31 cellular contexts compared by ENCODE assay signal in genomic region chr12:131752457-131752856, GRCh38.
"Had no signal": no experiment of that assay in that cellular context is flagged by ENCODE, and none has a peak within 500 bp of the region (broad histone marks: within the 10 kb centered on the region; RNA-seq: fewer than 3 reads in every experiment).

No MANE protein-coding gene starts in this region.

- ATAC-seq: activated T-cell treated with anti-CD3 and anti-CD28 coated beads, Interleukin-2, amount 50 U/mL, for 4 hours; activated T-helper 17 cell treated with anti-CD3 and anti-CD28 coated beads, Interleukin-2, amount 50 U/mL, for 72 hours; effector memory CD8-positive, alpha-beta T cell; gastroesophageal sphincter; mucosa of descending colon; pancreas; psoas muscle; stimulated activated memory B cell treated with anti-CD40 and anti-IgM and Interleukin-4, amounts not matched to agents 10 μg/mL and 1 μg/mL and 100 μg/mL, for 72 hours; stimulated activated naive CD8-positive, alpha-beta T cell treated with anti-CD3 and anti-CD28 coated beads, Interleukin-15, amount 100 ng/mL, for 72 hours; upper lobe of right lung had no signal

- H3K4me3 ChIP-seq: gastroesophageal sphincter, left ventricle myocardium inferior, lung, mucosa of descending colon, pancreas, psoas muscle, sigmoid colon, thyroid gland, upper lobe of right lung had no signal

- H3K4me3 Mint-ChIP-seq: activated CD4-positive, alpha-beta memory T cell treated with anti-CD3 and anti-CD28 coated beads for 36 hours; activated CD4-positive, alpha-beta T cell treated with anti-CD3 and anti-CD28 coated beads, Interleukin-2, amount 10 ng/mL, durations not matched to agents 24 days and 14 days; activated naive CD4-positive, alpha-beta T cell treated with anti-CD3 and anti-CD28 coated beads, Interleukin-2, amount 50 U/mL, for 24 hours; activated T-cell treated with anti-CD3 and anti-CD28 coated beads, Interleukin-2, amount 50 U/mL, for 4 hours; activated T-helper 17 cell treated with anti-CD3 and anti-CD28 coated beads, Interleukin-2, amount 50 U/mL, for 72 hours; effector memory CD8-positive, alpha-beta T cell; natural killer cell treated with Interleukin-12 subunit alpha and Interleukin-12 subunit beta and Interleukin-15 and Interleukin-18, amount 100 ng/mL, for 72 hours; stimulated activated memory B cell treated with anti-CD40 and anti-IgM and Interleukin-4, amounts not matched to agents 10 μg/mL and 1 μg/mL and 100 μg/mL, for 72 hours; stimulated activated naive CD8-positive, alpha-beta T cell treated with anti-CD3 and anti-CD28 coated beads, Interleukin-15, amount 100 ng/mL, for 72 hours; T-helper 1 cell treated with Interleukin-12 subunit alpha and Interleukin-12 subunit beta and Interleukin-4 antibody, amounts not matched to agents 30 μg/mL and 1 μg/mL, for 36 hours had no signal

- H3K9me3 ChIP-seq: gastroesophageal sphincter, left ventricle myocardium inferior, mucosa of descending colon, neutrophil, pancreas, psoas muscle, sigmoid colon, thyroid gland, upper lobe of right lung had no signal

- H3K9me3 Mint-ChIP-seq: activated CD4-positive, alpha-beta memory T cell treated with anti-CD3 and anti-CD28 coated beads for 36 hours; activated CD4-positive, alpha-beta T cell treated with anti-CD3 and anti-CD28 coated beads, Interleukin-2, amount 10 ng/mL, durations not matched to agents 24 days and 14 days; activated naive CD4-positive, alpha-beta T cell treated with anti-CD3 and anti-CD28 coated beads, Interleukin-2, amount 50 U/mL, for 24 hours; activated T-cell treated with anti-CD3 and anti-CD28 coated beads, Interleukin-2, amount 50 U/mL, for 4 hours; activated T-helper 17 cell treated with anti-CD3 and anti-CD28 coated beads, Interleukin-2, amount 50 U/mL, for 72 hours; effector memory CD8-positive, alpha-beta T cell; natural killer cell treated with Interleukin-12 subunit alpha and Interleukin-12 subunit beta and Interleukin-15 and Interleukin-18, amount 100 ng/mL, for 72 hours; stimulated activated memory B cell treated with anti-CD40 and anti-IgM and Interleukin-4, amounts not matched to agents 10 μg/mL and 1 μg/mL and 100 μg/mL, for 72 hours; stimulated activated naive CD8-positive, alpha-beta T cell treated with anti-CD3 and anti-CD28 coated beads, Interleukin-15, amount 100 ng/mL, for 72 hours; T-helper 1 cell treated with Interleukin-12 subunit alpha and Interleukin-12 subunit beta and Interleukin-4 antibody, amounts not matched to agents 30 μg/mL and 1 μg/mL, for 36 hours had no signal

- H3K27ac Mint-ChIP-seq: activated CD4-positive, alpha-beta memory T cell treated with anti-CD3 and anti-CD28 coated beads for 36 hours; activated CD4-positive, alpha-beta T cell treated with anti-CD3 and anti-CD28 coated beads, Interleukin-2, amount 10 ng/mL, durations not matched to agents 24 days and 14 days; activated naive CD4-positive, alpha-beta T cell treated with anti-CD3 and anti-CD28 coated beads, Interleukin-2, amount 50 U/mL, for 24 hours; activated T-helper 17 cell treated with anti-CD3 and anti-CD28 coated beads, Interleukin-2, amount 50 U/mL, for 72 hours; effector memory CD8-positive, alpha-beta T cell; natural killer cell treated with Interleukin-12 subunit alpha and Interleukin-12 subunit beta and Interleukin-15 and Interleukin-18, amount 100 ng/mL, for 72 hours; stimulated activated memory B cell treated with anti-CD40 and anti-IgM and Interleukin-4, amounts not matched to agents 10 μg/mL and 1 μg/mL and 100 μg/mL, for 72 hours; T-helper 1 cell treated with Interleukin-12 subunit alpha and Interleukin-12 subunit beta and Interleukin-4 antibody, amounts not matched to agents 30 μg/mL and 1 μg/mL, for 36 hours had no signal

- H3K27ac ChIP-seq: gastroesophageal sphincter, left ventricle myocardium inferior, neutrophil, pancreas, psoas muscle, sigmoid colon, thyroid gland, upper lobe of right lung, WERI-Rb-1 had no signal

- DNase-seq: activated CD4-positive, alpha-beta memory T cell treated with anti-CD3 and anti-CD28 coated beads for 36 hours; activated CD4-positive, alpha-beta T cell treated with anti-CD3 and anti-CD28 coated beads, Interleukin-2, amount 10 ng/mL, durations not matched to agents 24 days and 14 days; activated CD4-positive, CD25-positive, alpha-beta regulatory T cell treated with anti-CD3 and anti-CD28 coated beads, Interleukin-2, amount 50 U/mL, for 72 hours; activated T-cell treated with anti-CD3 and anti-CD28 coated beads, Interleukin-2, amount 50 U/mL, for 4 hours; cerebellar nuclear complex; cortex of kidney; effector memory CD8-positive, alpha-beta T cell; head of caudate nucleus; hypothalamus; islet precursor cell; left ventricle myocardium inferior; mesendoderm; pancreas; psoas muscle; sigmoid colon; small intestine; stimulated activated CD4-positive, alpha-beta T cell treated with anti-CD3 and anti-CD28 coated beads, Interleukin-4, amount 100 ng/mL, for 24 hours; stimulated activated naive CD8-positive, alpha-beta T cell treated with anti-CD3 and anti-CD28 coated beads, Interleukin-15, amount 100 ng/mL, for 72 hours; T-helper 9 cell; thyroid gland; upper lobe of right lung; WERI-Rb-1 had no signal

- H3K27me3 ChIP-seq: gastroesophageal sphincter, neutrophil, pancreas, sigmoid colon, thyroid gland, upper lobe of right lung had no signal

- H3K4me1 ChIP-seq: gastroesophageal sphincter, pancreas, psoas muscle, sigmoid colon, thyroid gland, upper lobe of right lung had no signal
